ENCODE assay signal across 12 cellular contexts in the genomic region with DNA sequence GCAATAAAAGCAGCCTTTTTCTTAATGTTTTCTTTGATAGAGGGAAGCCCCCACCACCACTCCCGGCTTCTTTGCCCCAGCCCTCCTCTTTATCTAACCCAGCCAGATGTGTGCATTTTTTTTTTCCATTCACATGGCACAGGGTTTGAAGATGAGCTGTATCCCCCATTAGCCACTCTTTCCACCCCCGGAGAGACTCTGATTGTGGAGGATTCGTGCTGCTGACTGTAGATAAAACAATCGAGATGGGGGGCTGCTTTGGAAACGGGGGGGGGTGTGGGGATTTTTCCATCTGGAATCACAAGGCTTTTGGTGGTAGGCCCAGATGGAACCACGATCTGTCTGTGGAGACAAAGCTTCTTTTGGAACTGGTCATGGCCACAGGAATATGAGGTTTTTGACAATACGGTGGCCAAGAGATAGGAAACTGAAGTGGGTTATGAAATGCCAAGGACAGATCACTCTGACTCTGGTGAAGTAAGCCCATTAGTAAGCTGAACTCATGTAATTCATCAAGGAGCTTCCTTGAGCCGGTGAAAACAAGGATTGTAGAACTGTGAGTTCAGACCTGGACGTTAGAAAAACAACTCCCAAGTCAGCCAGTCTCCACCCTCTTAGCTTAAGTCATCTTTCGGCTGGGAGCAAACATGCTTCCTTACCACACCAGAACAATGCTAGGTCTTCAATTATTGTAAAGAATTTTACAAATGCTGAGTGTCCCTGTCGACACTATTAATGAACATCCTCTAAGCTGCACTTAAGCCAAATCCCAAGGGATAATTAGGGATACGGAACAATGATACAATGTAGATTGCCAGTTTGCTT. TPM values are rescaled to one million over a fixed set of nuclear protein-coding genes. Genes with fewer than 3 reads are reported as not detected.
DNase-seq lines count a peak whose midpoint lies in the region; ATAC-seq and TF ChIP-seq lines count a peak whose summit lies in the region.
"Had no signal": no experiment of that assay in that cellular context is flagged by ENCODE, and none has a peak within 500 bp of the region (broad histone marks: within the 10 kb centered on the region; RNA-seq: fewer than 3 reads in every experiment).

No MANE protein-coding gene starts in this region.

- CTCF ChIA-PET in MCF 10A (lab: Yijun Ruan, JAX) = interaction anchor here (0.6 to 1.1 kb wide), 5 partner anchors 32 to 700 kb away, joined by 3 read pairs; no protein-coding TSS in a partner anchor
- CTCF ChIA-PET in CD8-positive, alpha-beta T cell (lab: Charles Lee) = interaction anchor here (1.0 to 2.2 kb wide), 3 partner anchors 9 to 160 kb away, joined by 3 to 6 read pairs (median 4); no protein-coding TSS in a partner anchor

- ATAC-seq in left ventricle myocardium superior = peak; percentile 72
- no peak for ATAC-seq in CD8-positive, alpha-beta T cell
- ATAC-seq in foreskin keratinocyte = no peak

- peaks cover 2% of the 10 kb centered on the region for H3K4me1 Mint-ChIP-seq in MCF 10A (ENCODE audit: insufficient read depth, unreplicated experiment)
- no peaks in the 10 kb centered on the region for H3K4me1 Mint-ChIP-seq in CD8-positive, alpha-beta T cell (ENCODE audit: low read depth)

- H3K27me3 ChIP-seq in WERI-Rb-1 (ENCODE audit: insufficient read depth, low read depth, severe bottlenecking) (peaks cover 28% of the 10 kb centered on the region), suprapubic skin (no peaks in the 10 kb centered on the region), foreskin keratinocyte (peaks cover 2% of the 10 kb centered on the region)
- no peaks in the 10 kb centered on the region for H3K27me3 ChIP-seq in CD8-positive, alpha-beta T cell (ENCODE audit: insufficient read depth, low read length)

- BruUV-seq in MCF 10A (replicated peaks; lab: Mats Ljungman, UMichigan) = no TSS peak

- POLR2A ChIA-PET in MCF 10A (lab: Yijun Ruan, JAX) = no interaction called here
- POLR2A ChIA-PET in CD8-positive, alpha-beta T cell (lab: Charles Lee) = no interaction called here

- H3K36me3 ChIP-seq in WERI-Rb-1 (no peaks in the 10 kb centered on the region), suprapubic skin (no peaks in the 10 kb centered on the region)
- no peaks in the 10 kb centered on the region for H3K36me3 ChIP-seq in CD8-positive, alpha-beta T cell (ENCODE audit: insufficient read depth, low read length)

- no peaks in the 10 kb centered on the region for H3K9me3 ChIP-seq in WERI-Rb-1 (ENCODE audit: severe bottlenecking)
- H3K9me3 ChIP-seq in suprapubic skin = no peaks in the 10 kb centered on the region
- no peaks in the 10 kb centered on the region for H3K9me3 ChIP-seq in CD8-positive, alpha-beta T cell (ENCODE audit: low read length)

- intact Hi-C loops in left ventricle myocardium superior (cut with micrococcal nuclease) = no loop called here
- intact Hi-C loops in MCF 10A (cut with micrococcal nuclease) = loop anchor here (10.0 kb wide), 1 partner anchor 379 kb away; the partner anchor contains the start of gene CIPC
- intact Hi-C loops in CD8-positive, alpha-beta T cell (cut with DNase I, micrococcal nuclease) = loop anchor here in 1 of 2 experiments (2.0 kb wide), 1 partner anchor 63 kb away; no protein-coding TSS in a partner anchor

- H3K4me3 ChIP-seq in WERI-Rb-1 (ENCODE audit: low read depth, low read length) (peak overlapping the region; percentile 30), suprapubic skin (no peak overlapping the region)
- H3K4me3 ChIP-seq in CD8-positive, alpha-beta T cell (ENCODE audit: low read depth, low read length) = no peak overlapping the region

- peaks cover 38% of the 10 kb centered on the region for H3K27me3 Mint-ChIP-seq in MCF 10A (ENCODE audit: insufficient read depth, unreplicated experiment)
- peaks cover 32% of the 10 kb centered on the region for H3K27me3 Mint-ChIP-seq in CD8-positive, alpha-beta T cell (ENCODE audit: low read depth)

- WGBS in suprapubic skin = 52% methylated on average over 12 of the region's 12 CpGs

- H3K27ac Mint-ChIP-seq in MCF 10A (ENCODE audit: low read depth, unreplicated experiment) = no peak overlapping the region
- no peak overlapping the region for H3K27ac Mint-ChIP-seq in CD8-positive, alpha-beta T cell
- H3K27ac Mint-ChIP-seq: activated naive CD8-positive, alpha-beta T cell had no signal

- TF ChIP-seq POLR2A in suprapubic skin (IDR thresholded peaks at IDR 0.05) = no peak

- H3K4me3 Mint-ChIP-seq in MCF 10A (ENCODE audit: unreplicated experiment) = no peak overlapping the region
- no peak overlapping the region for H3K4me3 Mint-ChIP-seq in CD8-positive, alpha-beta T cell
- H3K4me3 Mint-ChIP-seq: activated naive CD8-positive, alpha-beta T cell had no signal

- no peak overlapping the region for H3K27ac ChIP-seq in WERI-Rb-1
- H3K27ac ChIP-seq in suprapubic skin = peak overlapping the region; percentile 26
- H3K27ac ChIP-seq in CD8-positive, alpha-beta T cell (ENCODE audit: low read depth, low read length) = no peak overlapping the region
- H3K27ac ChIP-seq in foreskin keratinocyte = no peak overlapping the region

- TF ChIP-seq CTCF in WERI-Rb-1 (IDR thresholded peaks at IDR 0.05; ENCODE audit: low read depth, low read length) = no peak
- no peak for TF ChIP-seq CTCF in suprapubic skin (IDR thresholded peaks at IDR 0.05)
- no peak for TF ChIP-seq CTCF in MCF 10A (IDR thresholded peaks at IDR 0.05; ENCODE audit: unreplicated experiment)
- TF ChIP-seq CTCF in CD8-positive, alpha-beta T cell (IDR thresholded peaks at IDR 0.05) = no peak
- no peak for TF ChIP-seq CTCF in foreskin keratinocyte (conservative IDR thresholded peaks at IDR 0.05)

- no peaks in the 10 kb centered on the region for H3K9me3 Mint-ChIP-seq in MCF 10A (ENCODE audit: unreplicated experiment)
- no peaks in the 10 kb centered on the region for H3K9me3 Mint-ChIP-seq in CD8-positive, alpha-beta T cell

- no peak for TF ChIP-seq EP300 in suprapubic skin (IDR thresholded peaks at IDR 0.05)

- H3K4me1 ChIP-seq in suprapubic skin (peaks cover 7% of the 10 kb centered on the region), foreskin keratinocyte (no peaks in the 10 kb centered on the region)
- no peaks in the 10 kb centered on the region for H3K4me1 ChIP-seq in CD8-positive, alpha-beta T cell (ENCODE audit: insufficient read depth, low read length)

- no peaks in the 10 kb centered on the region for H3K36me3 Mint-ChIP-seq in MCF 10A (ENCODE audit: insufficient read depth, unreplicated experiment)
- no peaks in the 10 kb centered on the region for H3K36me3 Mint-ChIP-seq in CD8-positive, alpha-beta T cell
- H3K36me3 Mint-ChIP-seq: activated naive CD8-positive, alpha-beta T cell had no signal

- DNase-seq in NCI-H524 (lab: John Stamatoyannopoulos, UW) (peak; percentile 99 to 100), NCI-H524 treated with DMSO at 0.1 percent for 48 hours (lab: John Stamatoyannopoulos, UW) (no peak), WERI-Rb-1 (peak; percentile 25), left ventricle myocardium superior (no peak), suprapubic skin (ENCODE audit: low spot score in 2 of 2) (no peak), MCF 10A (ENCODE audit: unreplicated experiment) (no peak), foreskin keratinocyte (no peak)
- no peak for DNase-seq in CD8-positive, alpha-beta T cell
- DNase-seq: activated CD4-positive, alpha-beta T cell treated with anti-CD3 and anti-CD28 coated beads, Interleukin-2, amount 50 U/mL, for 4 hours; NCI-H446 treated with DMSO at 0.1 percent for 48 hours; stimulated activated naive CD4-positive, alpha-beta T cell had no signal

RNA-seq across cellular contexts. Expression of gene VASH1, which starts 46.0 kb away (rescaled TPM):
- 14.0 TPM for total RNA-seq in left ventricle myocardium superior
- total RNA-seq in suprapubic skin = 1 to 10 TPM in 3 of 4 donors, under 1 TPM in 1; 0.68 to 5.8 (median 4.1) TPM
- total RNA-seq in MCF 10A (2022) = 0.35 and 0.54 TPM in 2 replicates
- total RNA-seq in CD8-positive, alpha-beta T cell = 1 to 10 TPM; 3.0 to 4.0 TPM
- total RNA-seq in foreskin keratinocyte = 0.18 and 0.20 TPM in 2 replicates
- polyA plus RNA-seq in foreskin keratinocyte = 0.18 and 0.39 TPM in 2 replicates

Comparison
In these comparisons a context has a peak if more than half of its experiments do, and no peak if none do; other contexts are left out.
1. DNase-seq: peak in NCI-H524 (2 of 2) and WERI-Rb-1 (single experiment); none in NCI-H524 treated with DMSO at 0.1 percent for 48 hours (single experiment), left ventricle myocardium superior (single experiment), suprapubic skin (0 of 2), MCF 10A (single experiment), CD8-positive, alpha-beta T cell (0 of 7) and foreskin keratinocyte (0 of 2).